In the genomic region with DNA sequence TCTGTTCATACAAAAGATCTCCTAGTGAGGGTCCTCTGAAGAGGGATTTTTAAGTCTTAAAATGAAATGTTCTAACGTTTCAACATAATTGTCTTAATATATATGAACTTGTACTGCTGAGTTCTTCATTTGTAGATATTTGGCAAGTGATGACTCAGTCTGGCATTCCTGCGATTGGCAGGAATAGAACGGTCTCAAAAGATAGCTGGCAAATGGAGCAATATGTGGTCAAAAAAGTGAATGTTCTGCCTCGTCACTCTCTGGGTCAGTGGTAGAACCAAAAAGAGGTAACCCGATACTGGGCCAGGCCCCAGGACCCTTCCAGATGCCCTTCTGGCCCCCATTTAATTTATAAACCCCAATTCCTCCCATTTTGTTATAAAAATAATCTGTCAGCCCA, we compare ENCODE assay signal across 12 cellular contexts. TPM values are rescaled to one million over a fixed set of nuclear protein-coding genes. Genes with fewer than 3 reads are reported as not detected.
DNase-seq lines count a peak whose midpoint lies in the region; ATAC-seq and TF ChIP-seq lines count a peak whose summit lies in the region.
"Had no signal": no experiment of that assay in that cellular context is flagged by ENCODE, and none has a peak within 500 bp of the region (broad histone marks: within the 10 kb centered on the region; RNA-seq: fewer than 3 reads in every experiment).

No MANE protein-coding gene starts in this region.

- intact Hi-C loops in Caco-2 (cut with micrococcal nuclease; ENCODE audit: unreplicated experiment), result no loop called here
- intact Hi-C loops in activated CD4-positive, alpha-beta memory T cell treated with anti-CD3 and anti-CD28 coated beads for 36 hours (cut with micrococcal nuclease), result no loop called here

- no peaks in the 10 kb centered on the region for H3K9me3 Mint-ChIP-seq in Caco-2 (ENCODE audit: unreplicated experiment)
- H3K9me3 Mint-ChIP-seq in activated CD4-positive, alpha-beta memory T cell treated with anti-CD3 and anti-CD28 coated beads for 36 hours, result no peaks in the 10 kb centered on the region

- H3K9me3 ChIP-seq in MG63 (no peaks in the 10 kb centered on the region), adipocyte (ENCODE audit: control insufficient read depth, low read length) (no peaks in the 10 kb centered on the region), Caco-2 (no peaks in the 10 kb centered on the region)
- H3K9me3 ChIP-seq: tibial nerve had no signal

- CTCF ChIA-PET in Caco-2 (lab: Charles Lee), result no interaction called here
- CTCF ChIA-PET in activated CD4-positive, alpha-beta memory T cell treated with anti-CD3 and anti-CD28 coated beads for 36 hours (lab: Charles Lee), result no interaction called here

- H3K4me1 ChIP-seq in adipocyte (ENCODE audit: control insufficient read depth, insufficient read depth, low read length) (peaks cover 37% of the 10 kb centered on the region), Caco-2 (no peaks in the 10 kb centered on the region)

- DNase-seq in AG08396 (ENCODE audit: low spot score) (peak; percentile 52), MG63 (peak; percentile 70), adipocyte (ENCODE audit: low read depth) (peak; percentile 55), iris pigment epithelial cell (ENCODE audit: low read depth) (peak; percentile 90), Caco-2 (no peak)
- DNase-seq in activated CD4-positive, alpha-beta memory T cell treated with anti-CD3 and anti-CD28 coated beads for 36 hours, result no peak
- DNase-seq: NCI-H2171; occipital lobe; stimulated activated CD4-positive, alpha-beta T cell treated with anti-CD3 and anti-CD28 coated beads, Interleukin-4, amount 100 ng/mL, for 4 hours had no signal

- POLR2A ChIA-PET in Caco-2 (lab: Charles Lee), result no interaction called here
- POLR2A ChIA-PET in activated CD4-positive, alpha-beta memory T cell treated with anti-CD3 and anti-CD28 coated beads for 36 hours (lab: Charles Lee), result no interaction called here

- no peak overlapping the region for H3K27ac Mint-ChIP-seq in Caco-2 (ENCODE audit: unreplicated experiment)
- H3K27ac Mint-ChIP-seq in activated CD4-positive, alpha-beta memory T cell treated with anti-CD3 and anti-CD28 coated beads for 36 hours, result no peak overlapping the region

- H3K4me3 Mint-ChIP-seq in Caco-2 (ENCODE audit: unreplicated experiment), result no peak overlapping the region
- no peak overlapping the region for H3K4me3 Mint-ChIP-seq in activated CD4-positive, alpha-beta memory T cell treated with anti-CD3 and anti-CD28 coated beads for 36 hours

- peaks cover 3% of the 10 kb centered on the region for H3K27me3 Mint-ChIP-seq in Caco-2 (ENCODE audit: insufficient read depth, unreplicated experiment)
- H3K27me3 Mint-ChIP-seq in activated CD4-positive, alpha-beta memory T cell treated with anti-CD3 and anti-CD28 coated beads for 36 hours, result peaks cover 24% of the 10 kb centered on the region

- no TSS peak for BruUV-seq in Caco-2 (replicated peaks; lab: Mats Ljungman, UMichigan)

- H3K4me3 ChIP-seq in MG63, result no peak overlapping the region
- no peak overlapping the region for H3K4me3 ChIP-seq in adipocyte (ENCODE audit: low read length)
- H3K4me3 ChIP-seq in Caco-2 (ENCODE audit: low read depth, low read length), result no peak overlapping the region
- H3K4me3 ChIP-seq: tibial nerve had no signal

- H3K9ac ChIP-seq in adipocyte (ENCODE audit: low read length), result no peak overlapping the region

- ATAC-seq in HG03521 (IDR thresholded peaks at IDR 0.05; ENCODE audit: unreplicated experiment) (no peak), HG03432 (IDR thresholded peaks at IDR 0.05; ENCODE audit: unreplicated experiment) (no peak)

- no peaks in the 10 kb centered on the region for H3K36me3 ChIP-seq in MG63
- no peaks in the 10 kb centered on the region for H3K36me3 ChIP-seq in adipocyte (ENCODE audit: control insufficient read depth, insufficient read depth, low read length, severe bottlenecking)
- no peaks in the 10 kb centered on the region for H3K36me3 ChIP-seq in Caco-2 (ENCODE audit: control insufficient read depth, insufficient read depth, low read length)
- H3K36me3 ChIP-seq: tibial nerve had no signal

- H3K36me3 Mint-ChIP-seq in Caco-2 (ENCODE audit: insufficient read depth, unreplicated experiment), result no peaks in the 10 kb centered on the region
- no peaks in the 10 kb centered on the region for H3K36me3 Mint-ChIP-seq in activated CD4-positive, alpha-beta memory T cell treated with anti-CD3 and anti-CD28 coated beads for 36 hours

- H3K4me1 Mint-ChIP-seq in Caco-2 (ENCODE audit: low read depth, unreplicated experiment), result no peaks in the 10 kb centered on the region
- peaks cover 12% of the 10 kb centered on the region for H3K4me1 Mint-ChIP-seq in activated CD4-positive, alpha-beta memory T cell treated with anti-CD3 and anti-CD28 coated beads for 36 hours (ENCODE audit: low read depth)

- no peaks in the 10 kb centered on the region for H3K27me3 ChIP-seq in MG63
- no peaks in the 10 kb centered on the region for H3K27me3 ChIP-seq in adipocyte (replicated peaks; ENCODE audit: control insufficient read depth, insufficient read depth, low read length)
- no peaks in the 10 kb centered on the region for H3K27me3 ChIP-seq in Caco-2 (replicated peaks; ENCODE audit: control insufficient read depth, insufficient read depth, low read length)
- H3K27me3 ChIP-seq: tibial nerve had no signal

- no peak for TF ChIP-seq CTCF in Caco-2 (IDR thresholded peaks at IDR 0.05; ENCODE audit: insufficient read depth in 1 of 2, low read depth in 1 of 2, low read length in 1 of 2, severe bottlenecking in 1 of 2, unreplicated experiment in 1 of 2)

RNA-seq across cellular contexts. Expression of gene ZNF366, which starts 39.2 kb away (rescaled TPM):
- total RNA-seq in MG63 (2014; rRNA removed; shearing (Covaris generic); ENCODE audit: low replicate concordance), result not detected in 2 replicates
- total RNA-seq in Caco-2 (2022), result not detected in 2 replicates
- not detected for total RNA-seq in activated CD4-positive, alpha-beta memory T cell treated with anti-CD3 and anti-CD28 coated beads for 36 hours

Comparison
In these comparisons a context has a peak if more than half of its experiments do, and no peak if none do; other contexts are left out.
1. DNase-seq: peak in AG08396 (single experiment), MG63 (single experiment), adipocyte (single experiment) and iris pigment epithelial cell (single experiment); none in Caco-2 (0 of 2) and activated CD4-positive, alpha-beta memory T cell treated with anti-CD3 and anti-CD28 coated beads for 36 hours (single experiment).